ENCODE assay signal across 8 cellular contexts in the genomic region with DNA sequence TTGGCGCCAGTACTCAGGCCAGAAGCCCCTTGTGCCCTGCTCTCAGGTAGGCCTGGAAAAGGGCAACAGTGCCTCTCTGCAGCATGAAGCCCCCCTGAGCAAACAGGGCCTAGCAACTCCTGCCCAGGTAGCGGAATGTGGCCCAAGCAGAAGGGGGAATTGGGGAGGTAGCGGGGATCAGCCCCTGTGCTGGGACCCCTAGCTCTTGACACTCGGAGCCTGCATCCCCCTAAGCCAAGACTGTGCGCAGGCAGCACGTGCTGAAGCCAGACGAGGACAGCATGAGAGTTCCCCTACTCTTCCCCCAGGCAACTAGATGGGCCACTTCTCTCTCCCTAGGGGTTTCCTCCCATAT. TPM values are rescaled to one million over a fixed set of nuclear protein-coding genes. Genes with fewer than 3 reads are reported as not detected.
DNase-seq lines count a peak whose midpoint lies in the region; ATAC-seq and TF ChIP-seq lines count a peak whose summit lies in the region.

No MANE protein-coding gene starts in this region.

- no peak overlapping the region for H3K23ac ChIP-seq in H9 (ENCODE audit: insufficient read length, low read depth, low read length)

- H3K36me3 Mint-ChIP-seq in H9 (ENCODE audit: insufficient read depth in 1 of 3, low read depth in 3 of 3) = peaks cover 25 to 67% (median 58%) of the 10 kb centered on the region in 3 experiments

- H3K23me2 ChIP-seq in H9 (ENCODE audit: insufficient read length, low read depth, low read length, poor library complexity, severe bottlenecking) = peaks cover 13% of the 10 kb centered on the region

- H3K14ac ChIP-seq in H9 (ENCODE audit: insufficient read depth, low read length) = peak overlapping the region; percentile 98

- peak overlapping the region; percentile 95 to 98 for H3K4me3 Mint-ChIP-seq in H9

- no peaks in the 10 kb centered on the region; the same call in 1 of the 2 replicates for H3K27me3 Mint-ChIP-seq in H9 (ENCODE audit: low read depth)

- peak overlapping the region; percentile 64 for H4K91ac ChIP-seq in H9 (ENCODE audit: insufficient read length, low read depth, low read length)

- peak overlapping the region; percentile 4 for H4K5ac ChIP-seq in H9 (ENCODE audit: insufficient read length, low read depth, low read length)

- no peaks in the 10 kb centered on the region for H3K27me3 ChIP-seq in H9 (ENCODE audit: insufficient read depth, low read length)
- H3K27me3 ChIP-seq in gastroesophageal sphincter = no peaks in the 10 kb centered on the region

- H3K27ac Mint-ChIP-seq in H9 = peak overlapping the region; percentile 62 to 99 (median 99); a peak in 5 of 7 replicates

- no CpG with 5 or more reads among the region's 7 CpGs for WGBS in H9 (ENCODE audit: extremely low coverage, insufficient read length, low lambda C conversion rate)
- no CpG with 5 or more reads among the region's 7 CpGs for WGBS in gastroesophageal sphincter (ENCODE audit: low coverage in 1 of 2), 2 donors

- no peak overlapping the region for H3T11ph ChIP-seq in H9 (ENCODE audit: low read length)

- TF ChIP-seq CTCF in H9 (conservative IDR thresholded peaks at IDR 0.05) (no peak), VCaP (conservative IDR thresholded peaks at IDR 0.05) (no peak), gastroesophageal sphincter (IDR thresholded peaks at IDR 0.05) (no peak)

- ATAC-seq in gastroesophageal sphincter (no peak), GM19351 (IDR thresholded peaks at IDR 0.05; ENCODE audit: unreplicated experiment) (no peak), GM18519 (IDR thresholded peaks at IDR 0.05; ENCODE audit: low FRiP score, unreplicated experiment) (no peak)

- H3K4me1 Mint-ChIP-seq in H9 = peaks cover 23 to 36% of the 10 kb centered on the region in 2 experiments

- TF ChIP-seq POLR2A in gastroesophageal sphincter (IDR thresholded peaks at IDR 0.05) = no peak

- no peaks in the 10 kb centered on the region for H3K9me3 ChIP-seq in H9 (ENCODE audit: control insufficient read depth, low read depth, low read length)
- no peaks in the 10 kb centered on the region for H3K9me3 ChIP-seq in gastroesophageal sphincter

- H2AFZ ChIP-seq in H9 (ENCODE audit: low read length) = no peak overlapping the region

- peak overlapping the region; percentile 95 for H3K56ac ChIP-seq in H9 (ENCODE audit: insufficient read length, low read depth, low read length)

- H3K27ac ChIP-seq in H9 (ENCODE audit: insufficient read length, low read depth, low read length) (peak overlapping the region; percentile 97), VCaP (peak overlapping the region; percentile 78), gastroesophageal sphincter (peak overlapping the region; percentile 87 to 100 (median 93)), skin epidermis (peak overlapping the region; percentile 68 to 97 (median 94))

- H4K8ac ChIP-seq in H9 (replicated peaks; ENCODE audit: insufficient read length, low read depth, low read length) = peak overlapping the region; percentile 82

- 0 out of 5 replicates have a peak, but pooled peaks cover 0 to 2% of the 10 kb centered on the region in 2 experiments for H3K9me3 Mint-ChIP-seq in H9

- H2BK12ac ChIP-seq in H9 (ENCODE audit: insufficient read length, low read depth, low read length) = peak overlapping the region; percentile 12

- no peak for TF ChIP-seq EP300 in gastroesophageal sphincter (IDR thresholded peaks at IDR 0.05)

- H2BK15ac ChIP-seq in H9 (ENCODE audit: low read depth, low read length) = no peak overlapping the region; the same call in 1 of the 2 replicates

- no peaks in the 10 kb centered on the region for H4K20me1 ChIP-seq in H9 (ENCODE audit: control insufficient read depth, insufficient read depth, insufficient read length)

- H3K9ac ChIP-seq in H9 (ENCODE audit: extremely low read depth, insufficient read length, low read length) = peak overlapping the region; percentile 97

- H3K79me1 ChIP-seq in H9 (ENCODE audit: insufficient read depth, low read depth, low read length, poor library complexity, severe bottlenecking) = peaks cover 8% of the 10 kb centered on the region

- H2BK20ac ChIP-seq in H9 (ENCODE audit: low read depth, low read length, poor library complexity, severe bottlenecking) = no peak overlapping the region

- H3K4me2 ChIP-seq in H9 (ENCODE audit: insufficient read depth, insufficient read length, low read length) = peak overlapping the region; percentile 96

- H2BK120ac ChIP-seq in H9 (ENCODE audit: low read depth, low read length, poor library complexity, severe bottlenecking) = peak overlapping the region; percentile 90

- H2BK5ac ChIP-seq in H9 (ENCODE audit: insufficient read length, low read length) = peak overlapping the region; percentile 21

- peak overlapping the region; percentile 84; the same call in 1 of the 2 replicates for H3K4ac ChIP-seq in H9 (ENCODE audit: low read depth, low read length)

- DNase-seq in H9 (no peak), NCI-H2107 treated with DMSO at 0.1 percent for 48 hours (lab: John Stamatoyannopoulos, UW; ENCODE audit: unreplicated experiment) (no peak), amniotic stem cell (lab: John Stamatoyannopoulos, UW) (no peak)

- peak overlapping the region; percentile 24 for H2AK5ac ChIP-seq in H9 (ENCODE audit: insufficient read length, low read length)

- peak overlapping the region; percentile 68 for H3K18ac ChIP-seq in H9 (ENCODE audit: insufficient read length, low read depth, low read length)

- H3K4me1 ChIP-seq in H9 (ENCODE audit: insufficient read depth, low read length) = no peaks in the 10 kb centered on the region
- peaks cover 3 to 54% (median 40%) of the 10 kb centered on the region in 3 donors for H3K4me1 ChIP-seq in gastroesophageal sphincter

- H3K4me3 ChIP-seq in gastroesophageal sphincter (peak overlapping the region; percentile 38 to 74), skin epidermis (peak overlapping the region; percentile 68 to 97 (median 77))

- H3K79me2 ChIP-seq in H9 (ENCODE audit: insufficient read depth, low read length) = peaks cover 3% of the 10 kb centered on the region; the same call in 1 of the 2 replicates

- H3K36me3 ChIP-seq in gastroesophageal sphincter = peaks cover 0 to 76% of the 10 kb centered on the region in 2 donors

RNA-seq across cellular contexts. Expression of gene CD2BP2, which starts 0.8 kb away (rescaled TPM):
- total RNA-seq in H9 (2021) = 90.1 and 90.2 TPM in 2 replicates
- 10 to 100 TPM; 43.1 to 68.1 (median 54.3) TPM for total RNA-seq in gastroesophageal sphincter

RNA-seq across cellular contexts. Expression of gene TBC1D10B, which starts 14.4 kb away (rescaled TPM):
- 25.6 and 25.8 TPM in 2 replicates for total RNA-seq in H9 (2021)
- 10 to 100 TPM; 17.1 to 40.9 (median 20.4) TPM for total RNA-seq in gastroesophageal sphincter

RNA-seq across cellular contexts. Expression of gene MYL11, which starts 18.7 kb away (rescaled TPM):
- total RNA-seq in H9 (2021) = 0.70 and 1.4 TPM in 2 replicates
- not detected for total RNA-seq in gastroesophageal sphincter

RNA-seq across cellular contexts. Expression of gene SEPTIN1, which starts 26.4 kb away (rescaled TPM):
- total RNA-seq in H9 (2021) (1.4 and 2.5 TPM in 2 replicates), gastroesophageal sphincter (1 to 10 TPM in 2 of 4 donors, under 1 TPM in 2; 0.59 to 2.2 (median 1.2) TPM)

RNA-seq across cellular contexts. Expression of gene ZNF48, which starts 39.3 kb away (rescaled TPM):
- total RNA-seq in H9 (2021) (57.3 and 61.2 TPM in 2 replicates), gastroesophageal sphincter (10 to 100 TPM in 3 of 4 donors, 1 to 10 TPM in 1; 7.9 to 17.5 (median 12.2) TPM)
